1 cellular context compared by ENCODE assay signal in the genomic region with DNA sequence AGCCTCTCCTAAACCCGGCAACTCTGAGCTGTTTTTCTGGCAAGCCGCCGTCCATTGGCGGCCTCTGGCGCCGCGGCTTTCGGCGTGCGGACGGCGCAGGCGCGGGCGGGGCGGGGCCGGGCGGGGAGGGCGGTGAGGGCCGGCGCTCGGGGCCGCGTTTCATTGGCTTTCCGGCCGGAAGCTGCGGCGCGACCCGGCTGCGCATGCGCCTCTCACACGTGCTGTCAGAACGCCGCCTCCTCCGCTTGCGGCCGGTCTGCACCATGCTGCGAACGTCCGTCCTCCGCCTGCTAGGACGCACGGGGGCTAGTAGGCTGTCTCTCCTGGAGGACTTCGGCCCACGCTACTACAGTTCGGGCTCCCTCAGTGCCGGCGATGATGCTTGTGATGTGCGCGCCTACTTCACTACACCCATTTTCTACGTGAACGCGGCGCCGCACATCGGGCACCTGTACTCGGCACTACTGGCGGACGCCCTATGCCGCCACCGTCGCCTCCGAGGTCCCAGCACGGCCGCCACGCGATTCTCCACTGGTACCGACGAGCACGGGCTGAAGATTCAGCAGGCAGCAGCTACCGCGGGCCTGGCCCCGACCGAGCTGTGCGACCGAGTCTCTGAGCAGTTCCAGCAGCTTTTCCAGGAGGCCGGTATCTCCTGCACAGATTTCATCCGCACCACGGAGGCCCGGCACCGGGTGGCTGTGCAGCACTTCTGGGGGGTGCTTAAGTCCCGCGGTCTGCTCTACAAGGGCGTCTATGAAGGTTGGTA.
TF ChIP-seq lines count a peak whose summit lies in the region.

MARS2 (plus strand) TSS at position 227 of the 769 bp plus-strand sequence; CDS start at position 264, 37 bp downstream.

TF ChIP-seq in HepG2, 621 proteins besides CTCF, POLR2A, EP300 and RAD21 (continued from another document and continues in another):
- no peak for TF ChIP-seq ZNF704 (CRISPR knock-in tag; IDR thresholded peaks at IDR 0.05; ENCODE audit: borderline replicate concordance)
- TF ChIP-seq, protein P1, sequence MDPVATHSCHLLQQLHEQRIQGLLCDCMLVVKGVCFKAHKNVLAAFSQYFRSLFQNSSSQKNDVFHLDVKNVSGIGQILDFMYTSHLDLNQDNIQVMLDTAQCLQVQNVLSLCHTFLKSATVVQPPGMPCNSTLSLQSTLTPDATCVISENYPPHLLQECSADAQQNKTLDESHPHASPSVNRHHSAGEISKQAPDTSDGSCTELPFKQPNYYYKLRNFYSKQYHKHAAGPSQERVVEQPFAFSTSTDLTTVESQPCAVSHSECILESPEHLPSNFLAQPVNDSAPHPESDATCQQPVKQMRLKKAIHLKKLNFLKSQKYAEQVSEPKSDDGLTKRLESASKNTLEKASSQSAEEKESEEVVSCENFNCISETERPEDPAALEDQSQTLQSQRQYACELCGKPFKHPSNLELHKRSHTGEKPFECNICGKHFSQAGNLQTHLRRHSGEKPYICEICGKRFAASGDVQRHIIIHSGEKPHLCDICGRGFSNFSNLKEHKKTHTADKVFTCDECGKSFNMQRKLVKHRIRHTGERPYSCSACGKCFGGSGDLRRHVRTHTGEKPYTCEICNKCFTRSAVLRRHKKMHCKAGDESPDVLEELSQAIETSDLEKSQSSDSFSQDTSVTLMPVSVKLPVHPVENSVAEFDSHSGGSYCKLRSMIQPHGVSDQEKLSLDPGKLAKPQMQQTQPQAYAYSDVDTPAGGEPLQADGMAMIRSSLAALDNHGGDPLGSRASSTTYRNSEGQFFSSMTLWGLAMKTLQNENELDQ (CRISPR knock-in tag; IDR thresholded peaks at IDR 0.05; ENCODE audit: borderline replicate concordance) = peak; percentile 64; the same call in 1 of the 2 replicates
- no peak for TF ChIP-seq NKX3-1 (CRISPR knock-in tag; IDR thresholded peaks at IDR 0.05)
- TF ChIP-seq HHEX (CRISPR knock-in tag; IDR thresholded peaks at IDR 0.05) = no peak
- TF ChIP-seq, protein P2, sequence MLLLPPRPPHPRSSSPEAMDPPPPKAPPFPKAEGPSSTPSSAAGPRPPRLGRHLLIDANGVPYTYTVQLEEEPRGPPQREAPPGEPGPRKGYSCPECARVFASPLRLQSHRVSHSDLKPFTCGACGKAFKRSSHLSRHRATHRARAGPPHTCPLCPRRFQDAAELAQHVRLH (CRISPR knock-in tag; IDR thresholded peaks at IDR 0.05; ENCODE audit: borderline replicate concordance, low read depth) = peak; percentile 64; the same call in 1 of the 2 replicates
- no peak for TF ChIP-seq EZH2 (conservative IDR thresholded peaks at IDR 0.05; ENCODE audit: low read depth, low read length)
- TF ChIP-seq ZZZ3 (CRISPR knock-in tag; IDR thresholded peaks at IDR 0.05; ENCODE audit: borderline replicate concordance) = no peak; the same call in 1 of the 2 replicates
- TF ChIP-seq FOXJ3 (CRISPR knock-in tag; IDR thresholded peaks at IDR 0.05; ENCODE audit: borderline replicate concordance) = no peak
- TF ChIP-seq ZNF570 (CRISPR knock-in tag; IDR thresholded peaks at IDR 0.05; ENCODE audit: borderline replicate concordance) = no peak
- TF ChIP-seq POGZ (CRISPR knock-in tag; IDR thresholded peaks at IDR 0.05) = peak; percentile 78
- TF ChIP-seq, protein P3, sequence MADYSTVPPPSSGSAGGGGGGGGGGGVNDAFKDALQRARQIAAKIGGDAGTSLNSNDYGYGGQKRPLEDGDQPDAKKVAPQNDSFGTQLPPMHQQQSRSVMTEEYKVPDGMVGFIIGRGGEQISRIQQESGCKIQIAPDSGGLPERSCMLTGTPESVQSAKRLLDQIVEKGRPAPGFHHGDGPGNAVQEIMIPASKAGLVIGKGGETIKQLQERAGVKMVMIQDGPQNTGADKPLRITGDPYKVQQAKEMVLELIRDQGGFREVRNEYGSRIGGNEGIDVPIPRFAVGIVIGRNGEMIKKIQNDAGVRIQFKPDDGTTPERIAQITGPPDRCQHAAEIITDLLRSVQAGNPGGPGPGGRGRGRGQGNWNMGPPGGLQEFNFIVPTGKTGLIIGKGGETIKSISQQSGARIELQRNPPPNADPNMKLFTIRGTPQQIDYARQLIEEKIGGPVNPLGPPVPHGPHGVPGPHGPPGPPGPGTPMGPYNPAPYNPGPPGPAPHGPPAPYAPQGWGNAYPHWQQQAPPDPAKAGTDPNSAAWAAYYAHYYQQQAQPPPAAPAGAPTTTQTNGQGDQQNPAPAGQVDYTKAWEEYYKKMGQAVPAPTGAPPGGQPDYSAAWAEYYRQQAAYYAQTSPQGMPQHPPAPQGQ (CRISPR knock-in tag; IDR thresholded peaks at IDR 0.05; ENCODE audit: borderline replicate concordance) = no peak
- no peak for TF ChIP-seq ATM (IDR thresholded peaks at IDR 0.05; ENCODE audit: borderline replicate concordance)
- no peak; the same call in 1 of the 2 replicates for TF ChIP-seq ZMYM3 (CRISPR knock-in tag; IDR thresholded peaks at IDR 0.05)
- no peak for TF ChIP-seq ZUFSP (CRISPR knock-in tag; IDR thresholded peaks at IDR 0.05; ENCODE audit: borderline replicate concordance)
- TF ChIP-seq, protein P4, sequence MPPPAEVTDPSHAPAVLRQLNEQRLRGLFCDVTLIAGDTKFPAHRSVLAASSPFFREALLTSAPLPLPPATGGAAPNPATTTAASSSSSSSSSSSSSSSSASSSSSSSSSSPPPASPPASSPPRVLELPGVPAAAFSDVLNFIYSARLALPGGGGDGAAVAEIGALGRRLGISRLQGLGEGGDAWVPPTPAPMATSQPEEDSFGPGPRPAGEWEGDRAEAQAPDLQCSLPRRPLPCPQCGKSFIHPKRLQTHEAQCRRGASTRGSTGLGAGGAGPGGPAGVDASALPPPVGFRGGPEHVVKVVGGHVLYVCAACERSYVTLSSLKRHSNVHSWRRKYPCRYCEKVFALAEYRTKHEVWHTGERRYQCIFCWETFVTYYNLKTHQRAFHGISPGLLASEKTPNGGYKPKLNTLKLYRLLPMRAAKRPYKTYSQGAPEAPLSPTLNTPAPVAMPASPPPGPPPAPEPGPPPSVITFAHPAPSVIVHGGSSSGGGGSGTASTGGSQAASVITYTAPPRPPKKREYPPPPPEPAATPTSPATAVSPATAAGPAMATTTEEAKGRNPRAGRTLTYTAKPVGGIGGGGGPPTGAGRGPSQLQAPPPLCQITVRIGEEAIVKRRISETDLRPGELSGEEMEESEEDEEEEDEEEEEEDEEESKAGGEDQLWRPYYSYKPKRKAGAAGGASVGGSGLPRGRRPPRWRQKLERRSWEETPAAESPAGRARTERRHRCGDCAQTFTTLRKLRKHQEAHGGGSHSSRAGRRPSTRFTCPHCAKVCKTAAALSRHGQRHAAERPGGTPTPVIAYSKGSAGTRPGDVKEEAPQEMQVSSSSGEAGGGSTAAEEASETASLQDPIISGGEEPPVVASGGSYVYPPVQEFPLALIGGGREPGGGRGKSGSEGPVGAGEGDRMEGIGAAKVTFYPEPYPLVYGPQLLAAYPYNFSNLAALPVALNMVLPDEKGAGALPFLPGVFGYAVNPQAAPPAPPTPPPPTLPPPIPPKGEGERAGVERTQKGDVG (CRISPR knock-in tag; IDR thresholded peaks at IDR 0.05; ENCODE audit: borderline replicate concordance) = peak; percentile 82
- TF ChIP-seq ZNF263 (CRISPR knock-in tag; IDR thresholded peaks at IDR 0.05) = no peak
- TF ChIP-seq, protein P5, sequence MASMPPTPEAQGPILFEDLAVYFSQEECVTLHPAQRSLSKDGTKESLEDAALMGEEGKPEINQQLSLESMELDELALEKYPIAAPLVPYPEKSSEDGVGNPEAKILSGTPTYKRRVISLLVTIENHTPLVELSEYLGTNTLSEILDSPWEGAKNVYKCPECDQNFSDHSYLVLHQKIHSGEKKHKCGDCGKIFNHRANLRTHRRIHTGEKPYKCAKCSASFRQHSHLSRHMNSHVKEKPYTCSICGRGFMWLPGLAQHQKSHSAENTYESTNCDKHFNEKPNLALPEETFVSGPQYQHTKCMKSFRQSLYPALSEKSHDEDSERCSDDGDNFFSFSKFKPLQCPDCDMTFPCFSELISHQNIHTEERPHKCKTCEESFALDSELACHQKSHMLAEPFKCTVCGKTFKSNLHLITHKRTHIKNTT (CRISPR knock-in tag; IDR thresholded peaks at IDR 0.05) = no peak
- TF ChIP-seq ZNF484 (CRISPR knock-in tag; IDR thresholded peaks at IDR 0.05; ENCODE audit: borderline replicate concordance, low read depth) = no peak; the same call in 1 of the 2 replicates
- TF ChIP-seq CSRNP1 (CRISPR knock-in tag; IDR thresholded peaks at IDR 0.05) = no peak
- TF ChIP-seq ZNF34 (CRISPR knock-in tag; IDR thresholded peaks at IDR 0.05; ENCODE audit: borderline replicate concordance) = peak; percentile 25; the same call in 1 of the 2 replicates
- peak; percentile 92 for TF ChIP-seq MXD3 (CRISPR knock-in tag; IDR thresholded peaks at IDR 0.05)
- 0 out of 2 replicates have a peak, but pooled peaks have one; percentile 74 for TF ChIP-seq KLF11 (CRISPR knock-in tag; IDR thresholded peaks at IDR 0.05)
- TF ChIP-seq ARID2 (CRISPR knock-in tag; IDR thresholded peaks at IDR 0.05; ENCODE audit: borderline replicate concordance) = no peak
- TF ChIP-seq, protein P6, sequence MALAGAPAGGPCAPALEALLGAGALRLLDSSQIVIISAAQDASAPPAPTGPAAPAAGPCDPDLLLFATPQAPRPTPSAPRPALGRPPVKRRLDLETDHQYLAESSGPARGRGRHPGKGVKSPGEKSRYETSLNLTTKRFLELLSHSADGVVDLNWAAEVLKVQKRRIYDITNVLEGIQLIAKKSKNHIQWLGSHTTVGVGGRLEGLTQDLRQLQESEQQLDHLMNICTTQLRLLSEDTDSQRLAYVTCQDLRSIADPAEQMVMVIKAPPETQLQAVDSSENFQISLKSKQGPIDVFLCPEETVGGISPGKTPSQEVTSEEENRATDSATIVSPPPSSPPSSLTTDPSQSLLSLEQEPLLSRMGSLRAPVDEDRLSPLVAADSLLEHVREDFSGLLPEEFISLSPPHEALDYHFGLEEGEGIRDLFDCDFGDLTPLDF (CRISPR knock-in tag; IDR thresholded peaks at IDR 0.05) = peak; percentile 46; the same call in 1 of the 2 replicates
- TF ChIP-seq ZFP82 (CRISPR knock-in tag; IDR thresholded peaks at IDR 0.05; ENCODE audit: borderline replicate concordance) = peak; percentile 71; the same call in 1 of the 2 replicates
- no peak; the same call in 1 of the 2 replicates for TF ChIP-seq ZNF432 (CRISPR knock-in tag; IDR thresholded peaks at IDR 0.05; ENCODE audit: borderline replicate concordance)
- peak; percentile 57; the same call in 1 of the 2 replicates for TF ChIP-seq GMEB2 (CRISPR knock-in tag; IDR thresholded peaks at IDR 0.05; ENCODE audit: low read depth)
- no peak for TF ChIP-seq ATF7 (IDR thresholded peaks at IDR 0.05)
- TF ChIP-seq ATF7 (CRISPR knock-in tag; IDR thresholded peaks at IDR 0.05) = no peak
- 0 out of 2 replicates have a peak, but pooled peaks have one; percentile 15 for TF ChIP-seq TBX3 (IDR thresholded peaks at IDR 0.05; ENCODE audit: borderline replicate concordance)
- no peak for TF ChIP-seq NR3C1 (CRISPR knock-in tag; IDR thresholded peaks at IDR 0.05)
- TF ChIP-seq TAF1 (CRISPR knock-in tag; IDR thresholded peaks at IDR 0.05) = peak; percentile 98
- TF ChIP-seq ZNF672 (CRISPR knock-in tag; IDR thresholded peaks at IDR 0.05) = no peak
- TF ChIP-seq, protein P7, sequence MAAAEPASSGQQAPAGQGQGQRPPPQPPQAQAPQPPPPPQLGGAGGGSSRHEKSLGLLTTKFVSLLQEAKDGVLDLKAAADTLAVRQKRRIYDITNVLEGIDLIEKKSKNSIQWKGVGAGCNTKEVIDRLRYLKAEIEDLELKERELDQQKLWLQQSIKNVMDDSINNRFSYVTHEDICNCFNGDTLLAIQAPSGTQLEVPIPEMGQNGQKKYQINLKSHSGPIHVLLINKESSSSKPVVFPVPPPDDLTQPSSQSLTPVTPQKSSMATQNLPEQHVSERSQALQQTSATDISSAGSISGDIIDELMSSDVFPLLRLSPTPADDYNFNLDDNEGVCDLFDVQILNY (CRISPR knock-in tag; conservative IDR thresholded peaks at IDR 0.05) = no peak; the same call in 1 of the 2 replicates
- TF ChIP-seq RARA (CRISPR knock-in tag; IDR thresholded peaks at IDR 0.05) = no peak; the same call in 1 of the 2 replicates
